In genomic region chr3:55571216-55571813, GRCh38 we compare ENCODE assay signal across 16 cellular contexts.
A peak's percentile ranks its signal among the peaks of the same experiment; 100 is the strongest.
DNase-seq lines count a peak whose midpoint lies in the region; ATAC-seq, FAIRE-seq and TF ChIP-seq lines count a peak whose summit lies in the region.
"Had no signal": no experiment of that assay in that cellular context is flagged by ENCODE, and none has a peak within 500 bp of the region (broad histone marks: within the 10 kb centered on the region; RNA-seq: fewer than 3 reads in every experiment).

No MANE protein-coding gene starts in this region.

- H3K9me3 ChIP-seq in IMR-90 (ENCODE audit: control insufficient read depth, insufficient read depth, low read length) (no peaks in the 10 kb centered on the region), H1 (ENCODE audit: insufficient read depth in 2 of 2, low read depth in 1 of 2, low read length in 1 of 2) (no peaks in the 10 kb centered on the region), trophoblast cell (ENCODE audit: insufficient read depth, low read depth, low read length) (peaks cover 2% of the 10 kb centered on the region)

- H2BK20ac ChIP-seq in IMR-90 (ENCODE audit: low read depth, low read length) (peak overlapping the region; percentile 50; the same call in 1 of the 2 replicates), H1 (ENCODE audit: low read length) (peak overlapping the region; percentile 24; the same call in 1 of the 2 replicates)

- H3K4ac ChIP-seq in IMR-90 (ENCODE audit: low read depth, low read length) (peak overlapping the region; percentile 24), H1 (replicated peaks; ENCODE audit: insufficient read length, low read depth, low read length) (no peak overlapping the region), trophoblast cell (ENCODE audit: low read depth, low read length) (peak overlapping the region; percentile 38)

- DNase-seq in Daoy (ENCODE audit: low read depth): peak; percentile 11
- no peak for DNase-seq in IMR-90
- DNase-seq in H1 (ENCODE audit: low read depth in 1 of 2, low spot score in 2 of 2): no peak
- DNase-seq in trophoblast cell: no peak
- no peak for DNase-seq in SHP77 treated with DMSO at 0.1 percent for 48 hours (lab: John Stamatoyannopoulos, UW)
- no peak for DNase-seq in GM10248 (ENCODE audit: extremely low spot score)
- no peak for DNase-seq in SHP77 (lab: John Stamatoyannopoulos, UW)
- DNase-seq: activated CD4-positive, alpha-beta T cell treated with anti-CD3 and anti-CD28 coated beads, Interleukin-2, amount 50 U/mL, for 4 hours; activated naive CD4-positive, alpha-beta T cell treated with anti-CD3 and anti-CD28 coated beads, Interleukin-2, amount 10 ng/mL, durations not matched to agents 7 days and 5 days; activated T-cell treated with anti-CD3 and anti-CD28 coated beads, Interleukin-2, amount 50 U/mL, for 1 hour; CD8-positive, alpha-beta T cell; KG1; NK-92 treated with Interleukin-12 subunit alpha and Interleukin-12 subunit beta, amount 100 ng/mL, for 24 hours had no signal

- no peak overlapping the region for H4K12ac ChIP-seq in trophoblast cell (ENCODE audit: low read depth, low read length)

- H2AK5ac ChIP-seq in IMR-90 (ENCODE audit: low read depth, low read length) (0 out of 2 replicates have a peak overlapping the region, but pooled peaks have one; percentile 6), H1 (ENCODE audit: low read depth, low read length) (no peak overlapping the region), trophoblast cell (ENCODE audit: low read length) (peak overlapping the region; percentile 8)

- H2BK120ac ChIP-seq in IMR-90 (ENCODE audit: low read depth, low read length): 0 out of 2 replicates have a peak overlapping the region, but pooled peaks have one; percentile 67
- H2BK120ac ChIP-seq in H1 (replicated peaks; ENCODE audit: low read depth, low read length): peak overlapping the region; percentile 5
- H2BK120ac ChIP-seq in trophoblast cell (ENCODE audit: insufficient read depth, low read length, poor library complexity): peak overlapping the region; percentile 77

- H3K4me2 ChIP-seq in IMR-90 (ENCODE audit: low read depth, low read length): no peak overlapping the region
- peak overlapping the region; percentile 26 to 46 for H3K4me2 ChIP-seq in H1 (ENCODE audit: insufficient read depth in 1 of 2, low read depth in 2 of 2, low read length in 2 of 2)
- H3K4me2 ChIP-seq in trophoblast cell (ENCODE audit: low read length): no peak overlapping the region

- dilution Hi-C loops in IMR-90 (cut with HindIII; ENCODE audit: low sequenced_read_pairs, unreplicated experiment): no loop called here

- no peak for FAIRE-seq in H1 (lab: Jason Lieb, UNC)
- FAIRE-seq: urothelium cell line had no signal

- POLR2A ChIA-PET in IMR-90 (lab: Charles Lee; ENCODE audit: unreplicated experiment) (interaction anchor here (0.6 kb wide), 1 partner anchor 82 kb away, joined by 3 read pairs; no protein-coding TSS in a partner anchor), H1 (lab: Charles Lee; ENCODE audit: partially characterized antibody) (interaction anchor here (0.8 to 1.6 kb wide), 8 partner anchors 8 to 87 kb away, joined by 3 to 5 read pairs (median 3); no protein-coding TSS in a partner anchor), GM10248 (lab: Yijun Ruan, JAX) (no interaction called here)

- H3K4me1 ChIP-seq in IMR-90 (ENCODE audit: control insufficient read depth, insufficient read depth, low read length) (peaks cover 5% of the 10 kb centered on the region; the same call in 1 of the 2 replicates), H1 (replicated peaks in 1 of 4; ENCODE audit: control insufficient read depth in 3 of 4, insufficient read depth in 4 of 4, low read length in 3 of 4) (peaks cover 8 to 19% (median 15%) of the 10 kb centered on the region in 4 experiments), trophoblast cell (ENCODE audit: control insufficient read depth in 1 of 2, insufficient read depth in 2 of 2, low read length in 2 of 2) (peaks cover 39 to 47% of the 10 kb centered on the region in 2 experiments)

- H3K4me3 ChIP-seq in IMR-90 (ENCODE audit: insufficient read depth, low read depth, low read length) (no peak overlapping the region), H1 (ENCODE audit: extremely low read depth in 1 of 4, insufficient read depth in 2 of 4, low read depth in 3 of 4, low read length in 4 of 4) (no peak overlapping the region), trophoblast cell (ENCODE audit: low read depth, low read length) (no peak overlapping the region)

- TF ChIP-seq RAD21 in IMR-90 (IDR thresholded peaks at IDR 0.05; ENCODE audit: low read length) (no peak), H1 (IDR thresholded peaks at IDR 0.05 in 1 of 2, conservative IDR thresholded peaks at IDR 0.05 in 1 of 2; ENCODE audit: low read depth in 2 of 2, low read length in 2 of 2) (no peak)

- in situ Hi-C loops in IMR-90 (cut with MboI; ENCODE audit: low sequenced_read_pairs): no loop called here

- H3K27ac ChIP-seq in IMR-90 (ENCODE audit: insufficient read depth, low read length) (no peak overlapping the region), H1 (ENCODE audit: low read depth, low read length) (peak overlapping the region; percentile 38; the same call in 1 of the 2 replicates), trophoblast cell (ENCODE audit: low read depth, low read length) (peak overlapping the region; percentile 84)
- H3K27ac ChIP-seq: RWPE1 had no signal

- H3K36me3 ChIP-seq in IMR-90 (ENCODE audit: control insufficient read depth, insufficient read depth, low read length): no peaks in the 10 kb centered on the region
- no peaks in the 10 kb centered on the region for H3K36me3 ChIP-seq in H1 (ENCODE audit: control insufficient read depth in 2 of 4, insufficient read depth in 4 of 4, low read length in 3 of 4)
- H3K36me3 ChIP-seq in trophoblast cell (ENCODE audit: control insufficient read depth in 1 of 2, insufficient read depth in 2 of 2, low read length in 2 of 2): no peaks in the 10 kb centered on the region

- H3K9me1 ChIP-seq in IMR-90 (ENCODE audit: insufficient read depth, low read length): no peaks in the 10 kb centered on the region

- H3K9ac ChIP-seq in IMR-90 (ENCODE audit: low read depth, low read length) (peak overlapping the region; percentile 22; the same call in 1 of the 2 replicates), H1 (replicated peaks in 1 of 4; ENCODE audit: extremely low read depth in 1 of 4, low read depth in 3 of 4, low read length in 3 of 4) (peak overlapping the region in 1 of 4 experiments; percentile 16; a peak in 1 of 7 replicates), trophoblast cell (ENCODE audit: low read length) (no peak overlapping the region)

- no peak for ATAC-seq in IMR-90 (ENCODE audit: low read depth)
- no peak for ATAC-seq in HG03139 (IDR thresholded peaks at IDR 0.05; ENCODE audit: unreplicated experiment)
- ATAC-seq: CD8-positive, alpha-beta T cell had no signal

- H3K56ac ChIP-seq in IMR-90 (ENCODE audit: extremely low read depth, insufficient read depth, low read length): no peak overlapping the region
- no peak overlapping the region for H3K56ac ChIP-seq in H1 (replicated peaks; ENCODE audit: insufficient read length, low read depth, low read length)

- H2AK9ac ChIP-seq in IMR-90 (replicated peaks; ENCODE audit: low read depth, low read length, poor library complexity): no peak overlapping the region

- H2BK12ac ChIP-seq in H1 (ENCODE audit: low read depth, low read length) (peak overlapping the region; percentile 90), trophoblast cell (ENCODE audit: low read length) (peak overlapping the region; percentile 80)

- H4K5ac ChIP-seq in IMR-90 (ENCODE audit: low read depth, low read length) (no peak overlapping the region; the same call in 1 of the 2 replicates), H1 (ENCODE audit: insufficient read length, low read depth, low read length) (no peak overlapping the region)

- no peak for TF ChIP-seq POLR2A in IMR-90 (IDR thresholded peaks at IDR 0.05; ENCODE audit: low read depth, low read length)
- no peak for TF ChIP-seq POLR2A in H1 (IDR thresholded peaks at IDR 0.05; ENCODE audit: control extremely low read depth in 1 of 2, low read depth in 2 of 2, low read length in 2 of 2)

- no peak for TF ChIP-seq EP300 in H1 (IDR thresholded peaks at IDR 0.05; ENCODE audit: borderline replicate concordance in 1 of 2, low read depth in 2 of 2, low read length in 2 of 2)

- H3K27me3 ChIP-seq in IMR-90 (ENCODE audit: control insufficient read depth, insufficient read depth, low read length): no peaks in the 10 kb centered on the region
- H3K27me3 ChIP-seq in H1 (replicated peaks in 1 of 4; ENCODE audit: control insufficient read depth in 3 of 4, extremely low read depth in 1 of 4, insufficient read depth in 3 of 4, low read length in 3 of 4): no peaks in the 10 kb centered on the region; a peak in 1 of 7 replicates
- no peaks in the 10 kb centered on the region for H3K27me3 ChIP-seq in trophoblast cell (ENCODE audit: insufficient read depth, low read length)

- no peak for TF ChIP-seq CTCF in IMR-90 (conservative IDR thresholded peaks at IDR 0.05; ENCODE audit: low read depth, low read length)
- TF ChIP-seq CTCF in H1 (IDR thresholded peaks at IDR 0.05; ENCODE audit: control extremely low read depth in 1 of 3, insufficient read depth in 1 of 3, low read depth in 1 of 3, low read length in 3 of 3): no peak
- no peak for TF ChIP-seq CTCF in GM10248 (IDR thresholded peaks at IDR 0.05; ENCODE audit: control extremely low read depth, extremely low read depth, low read depth, missing control alignments)

- H3K14ac ChIP-seq in IMR-90 (replicated peaks; ENCODE audit: low read depth, low read length) (no peak overlapping the region; the same call in 1 of the 2 replicates), H1 (ENCODE audit: insufficient read length) (no peak overlapping the region), trophoblast cell (ENCODE audit: low read length) (peak overlapping the region; percentile 50)

- BruUV-seq in IMR-90 (replicated peaks; lab: Mats Ljungman, UMichigan): no TSS peak

- WGBS in IMR-90 (ENCODE audit: extremely low coverage in 2 of 2, insufficient read length in 1 of 2), 2 experiments: 71% methylated on average over 1 of the region's 3 CpGs; no CpG with 5 or more reads in 1 of the 2 experiments
- WGBS in H1 (ENCODE audit: extremely low coverage in 1 of 2, insufficient coverage in 1 of 2, insufficient read length in 1 of 2, insufficient replicate concordance in 2 of 2, low coverage in 1 of 2, low lambda C conversion rate in 2 of 2, missing lambda C conversion rate in 1 of 2), 2 experiments: 21% methylated on average over 3 of the region's 3 CpGs; no CpG with 5 or more reads in 1 of the 2 experiments
- no CpG with 5 or more reads among the region's 3 CpGs for WGBS in trophoblast cell (ENCODE audit: extremely low coverage, insufficient coverage, insufficient read length)

- H3K23ac ChIP-seq in IMR-90 (ENCODE audit: low read depth, low read length) (no peak overlapping the region), H1 (ENCODE audit: insufficient read length) (no peak overlapping the region), trophoblast cell (ENCODE audit: low read length) (no peak overlapping the region)

- H2AFZ ChIP-seq in IMR-90 (replicated peaks; ENCODE audit: low read length, poor library complexity) (no peak overlapping the region), H1 (ENCODE audit: low read length) (no peak overlapping the region), trophoblast cell (ENCODE audit: insufficient read depth, low read length, poor library complexity) (no peak overlapping the region)

- H4K8ac ChIP-seq in IMR-90 (ENCODE audit: low read depth in 2 of 2, low read length in 2 of 2): 0 out of 4 replicates have a peak overlapping the region, but pooled peaks of 1 of the 2 experiments have one; percentile 64
- H4K8ac ChIP-seq in H1 (ENCODE audit: extremely low read depth, insufficient read depth, low read length): no peak overlapping the region
- H4K8ac ChIP-seq in trophoblast cell (ENCODE audit: low read depth, low read length): peak overlapping the region; percentile 37

- CTCF ChIA-PET in IMR-90 (lab: Yijun Ruan, JAX): no interaction called here
- CTCF ChIA-PET in H1 (lab: Charles Lee; ENCODE audit: partially characterized antibody): interaction anchor here (0.6 to 3.7 kb wide), 16 partner anchors 10 to 554 kb away, joined by 3 to 17 read pairs (median 4); no protein-coding TSS in a partner anchor
- CTCF ChIA-PET in GM10248 (lab: Yijun Ruan, JAX): no interaction called here

- H4K20me1 ChIP-seq in IMR-90 (ENCODE audit: insufficient read depth, low read length) (no peaks in the 10 kb centered on the region), H1 (replicated peaks in 1 of 2; ENCODE audit: control insufficient read depth in 1 of 2, insufficient read depth in 2 of 2, low read length in 2 of 2) (no peaks in the 10 kb centered on the region)

- intact Hi-C loops in IMR-90 (cut with micrococcal nuclease): no loop called here

- H3K23me2 ChIP-seq in H1 (ENCODE audit: low read depth, low read length): no peaks in the 10 kb centered on the region

- H2BK5ac ChIP-seq in IMR-90 (ENCODE audit: low read depth, low read length, poor library complexity, severe bottlenecking): no peak overlapping the region
- peak overlapping the region; percentile 95; the same call in 1 of the 2 replicates for H2BK5ac ChIP-seq in H1 (ENCODE audit: low read depth, low read length)
- peak overlapping the region; percentile 81 for H2BK5ac ChIP-seq in trophoblast cell (ENCODE audit: low read depth, low read length, poor library complexity)

- H3K18ac ChIP-seq in IMR-90 (ENCODE audit: low read depth, low read length) (no peak overlapping the region; the same call in 1 of the 2 replicates), H1 (ENCODE audit: extremely low read depth, low read length) (peak overlapping the region; percentile 62), trophoblast cell (ENCODE audit: low read length) (peak overlapping the region; percentile 28)

- H3K79me2 ChIP-seq in H1 (ENCODE audit: control insufficient read depth in 1 of 2, insufficient read depth in 2 of 2, low read length in 2 of 2): no peaks in the 10 kb centered on the region
- H3K79me2 ChIP-seq in trophoblast cell (ENCODE audit: control insufficient read depth, insufficient read depth, low read length, poor library complexity): peaks cover 2% of the 10 kb centered on the region

- H2BK15ac ChIP-seq in IMR-90 (ENCODE audit: low read depth, low read length) (no peak overlapping the region), H1 (ENCODE audit: low read length) (peak overlapping the region; percentile 3; the same call in 1 of the 2 replicates)

- H3K79me1 ChIP-seq in IMR-90 (ENCODE audit: low read depth in 1 of 2, low read length in 2 of 2): no peaks in the 10 kb centered on the region
- H3K79me1 ChIP-seq in H1 (ENCODE audit: low read depth, low read length): no peaks in the 10 kb centered on the region
- H3K79me1 ChIP-seq in trophoblast cell (ENCODE audit: low read length): peaks cover 44% of the 10 kb centered on the region

- H4K91ac ChIP-seq in IMR-90 (ENCODE audit: insufficient read depth, low read depth, low read length) (peak overlapping the region; percentile 35; the same call in 1 of the 2 replicates), H1 (replicated peaks; ENCODE audit: insufficient read length, low read length) (peak overlapping the region; percentile 22), trophoblast cell (ENCODE audit: low read depth, low read length) (peak overlapping the region; percentile 83)

Comparison
In these comparisons a context has a peak if more than half of its experiments do, and no peak if none do; other contexts are left out.
1. H2BK120ac ChIP-seq: peak in every context shown above with its lines; median percentile 77 in trophoblast cell; 67 in IMR-90; 5 in H1.
2. H3K4me2 ChIP-seq: peak in H1 (2 of 2); none in IMR-90 (single experiment) and trophoblast cell (single experiment).
3. H4K91ac ChIP-seq: peak in every context shown above with its lines; median percentile 83 in trophoblast cell; 35 in IMR-90; 22 in H1.